ENCODE assay signal across 28 cellular contexts in the genomic region with DNA sequence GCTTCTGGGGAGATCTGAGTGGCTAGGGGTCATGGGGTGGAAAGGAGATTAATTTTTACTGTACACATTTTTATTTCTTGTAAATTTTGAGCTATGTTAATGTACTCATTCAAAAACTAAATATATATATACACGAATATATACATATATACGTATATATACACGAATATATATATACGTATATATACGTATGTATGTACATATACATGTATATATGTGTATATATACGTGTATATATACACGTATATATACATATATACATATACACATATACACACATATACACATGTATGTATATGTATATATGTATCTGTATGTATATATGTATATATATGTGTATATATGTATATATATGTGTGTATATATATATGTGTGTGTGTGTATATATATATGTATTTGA. TPM values are rescaled to one million over a fixed set of nuclear protein-coding genes. Genes with fewer than 3 reads are reported as not detected.
"Had no signal": no experiment of that assay in that cellular context is flagged by ENCODE, and none has a peak within 500 bp of the region (broad histone marks: within the 10 kb centered on the region; RNA-seq: fewer than 3 reads in every experiment).

No MANE protein-coding gene starts in this region.

- H3K27me3 ChIP-seq: testis, thyroid gland, transverse colon had no signal

- H3K4me3 ChIP-seq: lower lobe of right lung, pancreas, prostate gland, skin epidermis, stomach, testis, thyroid gland, transverse colon, upper lobe of right lung had no signal

- DNase-seq: kidney glomerular epithelial cell; left cardiac atrium; lower lobe of right lung; mammary epithelial cell; mesenchymal stem cell; naive thymus-derived CD8-positive, alpha-beta T cell; nucleus accumbens; pancreas; posterior cingulate gyrus; retina; right cardiac atrium; stimulated activated CD4-positive, alpha-beta T cell treated with anti-CD3 and anti-CD28 coated beads, Interleukin-12 subunit alpha, Interleukin-12 subunit beta, amount 100 ng/mL, for 4 hours; stimulated activated CD4-positive, alpha-beta T cell treated with anti-CD3 and anti-CD28 coated beads, Interleukin-15, amount 100 ng/mL, for 24 hours; stimulated activated CD4-positive, alpha-beta T cell treated with anti-CD3 and anti-CD28 coated beads, Interleukin-2, amount 100 ng/mL, for 24 hours; stimulated activated CD4-positive, alpha-beta T cell treated with anti-CD3 and anti-CD28 coated beads, Interleukin-4, amount 100 ng/mL, for 1 hour; stimulated activated naive B cell treated with anti-CD40 and anti-IgM and Interleukin-4, amounts not matched to agents 10 μg/mL and 1 μg/mL and 100 μg/mL, for 72 hours; stimulated activated naive CD8-positive, alpha-beta T cell treated with anti-CD3 and anti-CD28 coated beads, Interleukin-15, Interleukin-2, amounts not matched to agents 100 U/mL and 50 U/mL, for 24 hours; stomach; testis; thyroid gland; transverse colon; upper lobe of right lung had no signal

- H3K4me1 ChIP-seq: prostate gland, testis had no signal

- H3K27ac ChIP-seq: lower lobe of right lung, pancreas, prostate gland, skin epidermis, stomach, testis, thyroid gland, upper lobe of right lung had no signal

- FAIRE-seq: keratinocyte, pancreas, urothelium cell line had no signal

- H3K36me3 ChIP-seq: lower lobe of right lung, pancreas, prostate gland, stomach, thyroid gland, transverse colon, upper lobe of right lung had no signal

- ATAC-seq: left cardiac atrium; left lobe of liver; lower lobe of right lung; naive thymus-derived CD8-positive, alpha-beta T cell; pancreas; right cardiac atrium; sciatic nerve; stimulated activated naive B cell treated with anti-CD40 and anti-IgM and Interleukin-4, amounts not matched to agents 10 μg/mL and 1 μg/mL and 100 μg/mL, for 72 hours; stimulated activated naive CD8-positive, alpha-beta T cell treated with anti-CD3 and anti-CD28 coated beads, Interleukin-15, Interleukin-2, amounts not matched to agents 100 U/mL and 50 U/mL, for 24 hours; upper lobe of right lung had no signal

- H3K9me3 ChIP-seq: lower lobe of right lung, pancreas, prostate gland, stomach, testis, thyroid gland, transverse colon, upper lobe of right lung had no signal

RNA-seq across cellular contexts. Expression of a gene that starts 3.0 kb away (rescaled TPM):
- total RNA-seq: naive thymus-derived CD8-positive, alpha-beta T cell had no signal
